ENCODE assay signal across 28 cellular contexts in genomic region chr16:19911204-19911603, GRCh38.
"Had no signal": no experiment of that assay in that cellular context is flagged by ENCODE, and none has a peak within 500 bp of the region (broad histone marks: within the 10 kb centered on the region; RNA-seq: fewer than 3 reads in every experiment).

No MANE protein-coding gene starts in this region.

- DNase-seq: occipital lobe; ovary; posterior cingulate gyrus; psoas muscle; right cardiac atrium; right lobe of liver; sigmoid colon; small intestine; stimulated activated CD4-positive, alpha-beta T cell treated with anti-CD3 and anti-CD28 coated beads, Interleukin-15, amount 100 ng/mL, for 24 hours; stimulated activated CD4-positive, alpha-beta T cell treated with anti-CD3 and anti-CD28 coated beads, Interleukin-2, amount 100 ng/mL, for 24 hours; stimulated activated CD4-positive, alpha-beta T cell treated with anti-CD3 and anti-CD28 coated beads, Interleukin-2, amount 100 ng/mL, for 48 hours; stimulated activated CD4-positive, alpha-beta T cell treated with anti-CD3 and anti-CD28 coated beads, Interleukin-4, amount 100 ng/mL, for 24 hours; stimulated activated naive B cell treated with anti-CD40 and anti-IgM and Interleukin-4, amounts not matched to agents 10 μg/mL and 1 μg/mL and 100 μg/mL, for 72 hours; stimulated activated naive CD4-positive, alpha-beta T cell treated with Interleukin-2 at 50 U/mL for 16 hours; stomach; thyroid gland; trophoblast cell; upper lobe of left lung had no signal

- H3K36me3 Mint-ChIP-seq: neural progenitor cell; stimulated activated effector memory CD8-positive, alpha-beta T cell treated with anti-CD3 and anti-CD28 coated beads, Interleukin-12 subunit alpha, Interleukin-12 subunit beta, amount 100 ng/mL, for 72 hours; stimulated activated naive B cell treated with anti-CD40 and anti-IgM and Interleukin-4, amounts not matched to agents 10 μg/mL and 1 μg/mL and 100 μg/mL, for 72 hours had no signal

- FAIRE-seq: small intestine, urothelium cell line had no signal

- H3K9me3 Mint-ChIP-seq: nephron; stimulated activated effector memory CD8-positive, alpha-beta T cell treated with anti-CD3 and anti-CD28 coated beads, Interleukin-12 subunit alpha, Interleukin-12 subunit beta, amount 100 ng/mL, for 72 hours; stimulated activated naive CD8-positive, alpha-beta T cell treated with anti-CD3 and anti-CD28 coated beads, Interleukin-15, Interleukin-2, amounts not matched to agents 100 ng/mL and 50 ng/mL, for 24 hours had no signal

- H3K27me3 ChIP-seq: ovary, right lobe of liver, thyroid gland, upper lobe of left lung, vagina had no signal

- H3K27ac Mint-ChIP-seq: nephron; neural progenitor cell; progenitor cell of endocrine pancreas; stimulated activated effector memory CD8-positive, alpha-beta T cell treated with anti-CD3 and anti-CD28 coated beads, Interleukin-12 subunit alpha, Interleukin-12 subunit beta, amount 100 ng/mL, for 72 hours; stimulated activated naive B cell treated with anti-CD40 and anti-IgM and Interleukin-4, amounts not matched to agents 10 μg/mL and 1 μg/mL and 100 μg/mL, for 72 hours; stimulated activated naive CD8-positive, alpha-beta T cell treated with anti-CD3 and anti-CD28 coated beads, Interleukin-15, Interleukin-2, amounts not matched to agents 100 ng/mL and 50 ng/mL, for 24 hours had no signal

- H3K4me1 Mint-ChIP-seq: nephron had no signal

- H3K36me3 ChIP-seq: neural progenitor cell, ovary, right lobe of liver, sigmoid colon, stomach, thoracic aorta, thyroid gland, tibial nerve, upper lobe of left lung, vagina had no signal

- H3K79me2 ChIP-seq: parathyroid adenoma had no signal

- H3K4me3 ChIP-seq: neural progenitor cell, ovary, psoas muscle, right lobe of liver, sigmoid colon, stomach, thoracic aorta, thyroid gland, tibial nerve, upper lobe of left lung, vagina had no signal

- H3K4me1 ChIP-seq: neural progenitor cell, parathyroid adenoma, psoas muscle, right lobe of liver, vagina had no signal

- H3K9ac ChIP-seq: neural progenitor cell, parathyroid adenoma had no signal

- H3K27ac ChIP-seq: neural progenitor cell, ovary, parathyroid adenoma, psoas muscle, right lobe of liver, sigmoid colon, stomach, thoracic aorta, thyroid gland, tibial nerve, upper lobe of left lung, vagina had no signal

- H3K4me2 ChIP-seq: neural progenitor cell had no signal

- H2AFZ ChIP-seq: neural progenitor cell, parathyroid adenoma had no signal

- H3K4me3 Mint-ChIP-seq: nephron; neural progenitor cell; stimulated activated effector memory CD8-positive, alpha-beta T cell treated with anti-CD3 and anti-CD28 coated beads, Interleukin-12 subunit alpha, Interleukin-12 subunit beta, amount 100 ng/mL, for 72 hours; stimulated activated naive B cell treated with anti-CD40 and anti-IgM and Interleukin-4, amounts not matched to agents 10 μg/mL and 1 μg/mL and 100 μg/mL, for 72 hours; stimulated activated naive CD8-positive, alpha-beta T cell treated with anti-CD3 and anti-CD28 coated beads, Interleukin-15, Interleukin-2, amounts not matched to agents 100 ng/mL and 50 ng/mL, for 24 hours had no signal

- H3K9me3 ChIP-seq: ovary, psoas muscle, right lobe of liver, sigmoid colon, stomach, thoracic aorta, thyroid gland, upper lobe of left lung, vagina had no signal
